In genomic region chr5:68149189-68149588, GRCh38 we compare ENCODE assay signal across 14 cellular contexts.
DNase-seq lines count a peak whose midpoint lies in the region; ATAC-seq and TF ChIP-seq lines count a peak whose summit lies in the region.
"Had no signal": no experiment of that assay in that cellular context is flagged by ENCODE, and none has a peak within 500 bp of the region (broad histone marks: within the 10 kb centered on the region; RNA-seq: fewer than 3 reads in every experiment).

No MANE protein-coding gene starts in this region.

- WGBS in trophoblast cell (ENCODE audit: extremely low coverage, insufficient coverage, insufficient read length), result no CpG with 5 or more reads among the region's 2 CpGs
- 84% methylated on average over 2 of the region's 2 CpGs for WGBS in esophagus muscularis mucosa

- H3K4ac ChIP-seq in trophoblast cell (ENCODE audit: low read depth, low read length), result no peak overlapping the region

- H2AK5ac ChIP-seq in trophoblast cell (ENCODE audit: low read length), result no peak overlapping the region

- H3K9me3 ChIP-seq in trophoblast cell (ENCODE audit: insufficient read depth, low read depth, low read length) (no peaks in the 10 kb centered on the region), esophagus muscularis mucosa (no peaks in the 10 kb centered on the region)
- H3K9me3 ChIP-seq: adrenal gland had no signal

- H3K4me2 ChIP-seq in trophoblast cell (ENCODE audit: low read length), result no peak overlapping the region

- H3K9ac ChIP-seq in trophoblast cell (ENCODE audit: low read length), result no peak overlapping the region

- no peak overlapping the region for H3K27ac ChIP-seq in trophoblast cell (ENCODE audit: low read depth, low read length)
- H3K27ac ChIP-seq in esophagus muscularis mucosa (replicated peaks in 1 of 4), result no peak overlapping the region
- H3K27ac ChIP-seq: adrenal gland had no signal

- no peak overlapping the region for H2AFZ ChIP-seq in trophoblast cell (ENCODE audit: insufficient read depth, low read length, poor library complexity)

- no peak overlapping the region for H4K8ac ChIP-seq in trophoblast cell (ENCODE audit: low read depth, low read length)

- no peak overlapping the region for H3K18ac ChIP-seq in trophoblast cell (ENCODE audit: low read length)

- H4K12ac ChIP-seq in trophoblast cell (ENCODE audit: low read depth, low read length), result no peak overlapping the region

- no peak overlapping the region for H3K14ac ChIP-seq in trophoblast cell (ENCODE audit: low read length)

- intact Hi-C loops in esophagus muscularis mucosa (cut with DNase I), result no loop called here

- no peak overlapping the region for H2BK5ac ChIP-seq in trophoblast cell (ENCODE audit: low read depth, low read length, poor library complexity)

- no peak for TF ChIP-seq POLR2A in esophagus muscularis mucosa (IDR thresholded peaks at IDR 0.05; ENCODE audit: low read depth)

- TF ChIP-seq CTCF in cardiac fibroblast (IDR thresholded peaks at IDR 0.05; ENCODE audit: low read depth, low read length), result no peak
- no peak for TF ChIP-seq CTCF in esophagus muscularis mucosa (IDR thresholded peaks at IDR 0.05)

- TF ChIP-seq EP300 in esophagus muscularis mucosa (IDR thresholded peaks at IDR 0.05), result no peak

- ATAC-seq in GM18868 (IDR thresholded peaks at IDR 0.05; ENCODE audit: unreplicated experiment), result peak; percentile 33
- peak; percentile 62 for ATAC-seq in HG02798 (IDR thresholded peaks at IDR 0.05; ENCODE audit: poor library complexity, unreplicated experiment)
- ATAC-seq: activated CD8-positive, alpha-beta memory T cell treated with anti-CD3 and anti-CD28 coated beads, Interleukin-2, amount 10 ng/mL, durations not matched to agents 7 days and 5 days; effector memory CD8-positive, alpha-beta T cell had no signal

- H3K4me1 ChIP-seq in trophoblast cell (ENCODE audit: control insufficient read depth in 1 of 2, insufficient read depth in 2 of 2, low read length in 2 of 2) (no peaks in the 10 kb centered on the region), esophagus muscularis mucosa (peaks cover 0 to 7% (median 6%) of the 10 kb centered on the region in 4 donors)
- H3K4me1 ChIP-seq: adrenal gland had no signal

- H4K91ac ChIP-seq in trophoblast cell (ENCODE audit: low read depth, low read length), result no peak overlapping the region

- H3K36me3 ChIP-seq in trophoblast cell (ENCODE audit: control insufficient read depth in 1 of 2, insufficient read depth in 2 of 2, low read length in 2 of 2), result no peaks in the 10 kb centered on the region
- H3K36me3 ChIP-seq in esophagus muscularis mucosa, result no peaks in the 10 kb centered on the region
- H3K36me3 ChIP-seq: adrenal gland had no signal

- DNase-seq in cardiac fibroblast (ENCODE audit: low read depth in 2 of 2) (peak; percentile 48 to 50), trophoblast cell (peak; percentile 21 to 63), NCI-H2171 treated with DMSO at 0.1 percent for 48 hours (lab: John Stamatoyannopoulos, UW) (no peak), glomerular visceral epithelial cell (ENCODE audit: extremely low spot score) (no peak), COLO829 (ENCODE audit: low spot score) (no peak), esophagus muscularis mucosa (ENCODE audit: extremely low spot score) (no peak)
- DNase-seq: activated CD8-positive, alpha-beta memory T cell treated with anti-CD3 and anti-CD28 coated beads, Interleukin-2, amount 10 ng/mL, durations not matched to agents 7 days and 5 days; adrenal gland; effector memory CD8-positive, alpha-beta T cell; mesendoderm; SHP77 treated with DMSO at 0.1 percent for 48 hours; substantia nigra had no signal

- H3K79me1 ChIP-seq in trophoblast cell (ENCODE audit: low read length), result no peaks in the 10 kb centered on the region

- H3K27me3 ChIP-seq in trophoblast cell (ENCODE audit: insufficient read depth, low read length) (no peaks in the 10 kb centered on the region), esophagus muscularis mucosa (no peaks in the 10 kb centered on the region)
- H3K27me3 ChIP-seq: adrenal gland had no signal

- H2BK120ac ChIP-seq in trophoblast cell (ENCODE audit: insufficient read depth, low read length, poor library complexity), result no peak overlapping the region

- no peak overlapping the region for H2BK12ac ChIP-seq in trophoblast cell (ENCODE audit: low read length)

- H3K23ac ChIP-seq in trophoblast cell (ENCODE audit: low read length), result no peak overlapping the region

- H3K79me2 ChIP-seq in trophoblast cell (ENCODE audit: control insufficient read depth, insufficient read depth, low read length, poor library complexity), result no peaks in the 10 kb centered on the region

- no peak overlapping the region for H3K4me3 ChIP-seq in cardiac fibroblast (replicated peaks in 1 of 2; ENCODE audit: low read depth in 2 of 2, low read length in 2 of 2)
- H3K4me3 ChIP-seq in trophoblast cell (ENCODE audit: low read depth, low read length), result no peak overlapping the region
- no peak overlapping the region for H3K4me3 ChIP-seq in esophagus muscularis mucosa
- H3K4me3 ChIP-seq: adrenal gland had no signal

Comparison
In these comparisons a context has a peak if more than half of its experiments do, and no peak if none do; other contexts are left out.
1. DNase-seq: peak in cardiac fibroblast (2 of 2) and trophoblast cell (2 of 2); none in NCI-H2171 treated with DMSO at 0.1 percent for 48 hours (single experiment), glomerular visceral epithelial cell (single experiment), COLO829 (single experiment) and esophagus muscularis mucosa (single experiment).